ENCODE assay signal across 35 cellular contexts in the genomic region with DNA sequence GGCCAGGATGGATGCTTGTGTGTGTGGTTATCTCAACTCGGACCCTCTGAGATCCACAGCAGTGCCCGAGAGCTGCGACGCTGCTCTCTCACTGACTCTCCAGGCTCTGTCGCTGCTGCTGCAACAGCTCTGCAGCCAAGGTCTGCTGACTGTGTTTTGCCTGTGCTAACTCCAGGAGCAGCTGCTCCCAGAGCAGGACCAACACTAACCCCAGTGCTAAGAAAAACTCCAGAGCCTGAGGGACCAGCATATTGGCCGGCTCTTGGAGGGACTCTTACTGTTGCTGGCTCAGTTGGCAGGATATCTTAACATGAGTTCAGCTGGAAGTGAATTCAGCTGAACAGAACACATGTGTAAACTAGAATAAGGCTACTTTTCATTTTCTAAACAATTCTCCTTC. TPM values are rescaled to one million over a fixed set of nuclear protein-coding genes. Genes with fewer than 3 reads are reported as not detected.
"Had no signal": no experiment of that assay in that cellular context is flagged by ENCODE, and none has a peak within 500 bp of the region (broad histone marks: within the 10 kb centered on the region; RNA-seq: fewer than 3 reads in every experiment).

No MANE protein-coding gene starts in this region.

- H3K36me3 Mint-ChIP-seq: activated naive CD8-positive, alpha-beta T cell had no signal

- H3K4me1 Mint-ChIP-seq: activated B cell treated with CpG ODN at 0.5 μM for 24 hours; activated T-helper 17 cell treated with anti-CD3 and anti-CD28 coated beads, Interleukin-2, amount 50 U/mL, for 72 hours; T-helper 17 cell had no signal

- DNase-seq: activated B cell treated with CpG ODN at 0.5 μM for 24 hours; activated CD4-positive, alpha-beta T cell treated with anti-CD3 and anti-CD28 coated beads for 48 hours; activated CD4-positive, alpha-beta T cell treated with anti-CD3 and anti-CD28 coated beads, Interleukin-2, amount 50 U/mL, for 1 hour; activated CD4-positive, alpha-beta T cell treated with anti-CD3 and anti-CD28 coated beads, Interleukin-2, amount 50 U/mL, for 48 hours; activated CD8-positive, alpha-beta memory T cell treated with anti-CD3 and anti-CD28 coated beads for 24 hours; activated CD8-positive, alpha-beta T cell treated with anti-CD3 and anti-CD28 coated beads for 36 hours; activated effector memory CD4-positive, alpha-beta T cell treated with Interleukin-2 at 50 U/mL for 16 hours; activated gamma-delta T cell treated with Interleukin-2 at 50 U/mL for 16 hours; activated naive CD4-positive, alpha-beta T cell treated with anti-CD3 and anti-CD28 coated beads, Interleukin-2, amount 50 U/mL, for 16 hours; activated naive CD4-positive, alpha-beta T cell treated with Interleukin-2 at 50 U/mL for 16 hours; activated T-cell treated with anti-CD3 and anti-CD28 coated beads, Interleukin-2, amount 50 U/mL, for 4 hours; amniotic stem cell; brain microvascular endothelial cell; caudate nucleus; cortex of kidney; dermis blood vessel endothelial cell; effector CD4-positive, alpha-beta T cell; esophagus squamous epithelium; foreskin fibroblast; heart right ventricle; T-helper 1 cell; T-helper 17 cell; T1000; WERI-Rb-1 had no signal

- H3K4me3 Mint-ChIP-seq: activated B cell treated with CpG ODN at 0.5 μM for 24 hours; activated CD8-positive, alpha-beta T cell treated with anti-CD3 and anti-CD28 coated beads for 36 hours; activated naive CD8-positive, alpha-beta T cell; activated T-cell treated with anti-CD3 and anti-CD28 coated beads, Interleukin-2, amount 50 U/mL, for 4 hours; activated T-helper 17 cell treated with anti-CD3 and anti-CD28 coated beads, Interleukin-2, amount 50 U/mL, for 72 hours; T-helper 17 cell; T-helper 2 cell treated with Interferon-gamma antibody and Interleukin-4, amounts not matched to agents 5 μg/mL and 100 μg/mL, for 36 hours had no signal

- H3K27ac Mint-ChIP-seq: activated B cell treated with CpG ODN at 0.5 μM for 24 hours; activated CD8-positive, alpha-beta T cell treated with anti-CD3 and anti-CD28 coated beads for 36 hours; activated naive CD8-positive, alpha-beta T cell; activated T-helper 17 cell treated with anti-CD3 and anti-CD28 coated beads, Interleukin-2, amount 50 U/mL, for 72 hours; T-helper 17 cell; T-helper 2 cell treated with Interferon-gamma antibody and Interleukin-4, amounts not matched to agents 5 μg/mL and 100 μg/mL, for 36 hours had no signal

- ATAC-seq: activated CD4-positive, CD25-positive, alpha-beta regulatory T cell treated with anti-CD3 and anti-CD28 coated beads, Interleukin-2, amount 50 U/mL, for 24 hours; activated CD8-positive, alpha-beta T cell treated with anti-CD3 and anti-CD28 coated beads for 36 hours; activated T-cell treated with anti-CD3 and anti-CD28 coated beads, Interleukin-2, amount 50 U/mL, for 4 hours; activated T-helper 17 cell treated with anti-CD3 and anti-CD28 coated beads, Interleukin-2, amount 50 U/mL, for 72 hours; T-helper 17 cell had no signal

- H3K9me3 Mint-ChIP-seq: activated B cell treated with CpG ODN at 0.5 μM for 24 hours; activated CD8-positive, alpha-beta T cell treated with anti-CD3 and anti-CD28 coated beads for 36 hours; activated T-cell treated with anti-CD3 and anti-CD28 coated beads, Interleukin-2, amount 50 U/mL, for 4 hours; activated T-helper 17 cell treated with anti-CD3 and anti-CD28 coated beads, Interleukin-2, amount 50 U/mL, for 72 hours; T-helper 2 cell treated with Interferon-gamma antibody and Interleukin-4, amounts not matched to agents 5 μg/mL and 100 μg/mL, for 36 hours had no signal

RNA-seq across cellular contexts. Expression of gene LCE2C, which starts 4.4 kb away (rescaled TPM):
- total RNA-seq: activated B cell treated with CpG ODN at 0.5 μM for 24 hours; activated CD8-positive, alpha-beta T cell treated with anti-CD3 and anti-CD28 coated beads for 36 hours; activated T-cell treated with anti-CD3 and anti-CD28 coated beads, Interleukin-2, amount 50 U/mL, for 4 hours; activated T-helper 17 cell treated with anti-CD3 and anti-CD28 coated beads, Interleukin-2, amount 50 U/mL, for 72 hours; astrocyte; bronchial epithelial cell; chondrocyte; dermis blood vessel endothelial cell; endothelial cell of umbilical vein; esophagus squamous epithelium; frontal cortex; heart right ventricle; T-helper 17 cell had no signal
- polyA plus RNA-seq: adipose tissue, endothelial cell of umbilical vein, esophagus, heart right ventricle had no signal

RNA-seq across cellular contexts. Expression of gene LCE2B, which starts 6.5 kb away (rescaled TPM):
- total RNA-seq: activated B cell treated with CpG ODN at 0.5 μM for 24 hours; activated CD8-positive, alpha-beta T cell treated with anti-CD3 and anti-CD28 coated beads for 36 hours; activated T-cell treated with anti-CD3 and anti-CD28 coated beads, Interleukin-2, amount 50 U/mL, for 4 hours; activated T-helper 17 cell treated with anti-CD3 and anti-CD28 coated beads, Interleukin-2, amount 50 U/mL, for 72 hours; astrocyte; bronchial epithelial cell; chondrocyte; dermis blood vessel endothelial cell; endothelial cell of umbilical vein; esophagus squamous epithelium; frontal cortex; heart right ventricle; T-helper 17 cell had no signal
- polyA plus RNA-seq: adipose tissue, endothelial cell of umbilical vein, esophagus, heart right ventricle had no signal

RNA-seq across cellular contexts. Expression of gene LCE2D, which starts 16.3 kb away (rescaled TPM):
- total RNA-seq: activated B cell treated with CpG ODN at 0.5 μM for 24 hours; activated CD8-positive, alpha-beta T cell treated with anti-CD3 and anti-CD28 coated beads for 36 hours; activated T-cell treated with anti-CD3 and anti-CD28 coated beads, Interleukin-2, amount 50 U/mL, for 4 hours; activated T-helper 17 cell treated with anti-CD3 and anti-CD28 coated beads, Interleukin-2, amount 50 U/mL, for 72 hours; astrocyte; bronchial epithelial cell; chondrocyte; dermis blood vessel endothelial cell; endothelial cell of umbilical vein; esophagus squamous epithelium; frontal cortex; heart right ventricle; T-helper 17 cell had no signal
- polyA plus RNA-seq: adipose tissue, endothelial cell of umbilical vein, esophagus, heart right ventricle had no signal

RNA-seq across cellular contexts. Expression of gene LCE2A, which starts 18.7 kb away (rescaled TPM):
- total RNA-seq: activated B cell treated with CpG ODN at 0.5 μM for 24 hours; activated CD8-positive, alpha-beta T cell treated with anti-CD3 and anti-CD28 coated beads for 36 hours; activated T-cell treated with anti-CD3 and anti-CD28 coated beads, Interleukin-2, amount 50 U/mL, for 4 hours; activated T-helper 17 cell treated with anti-CD3 and anti-CD28 coated beads, Interleukin-2, amount 50 U/mL, for 72 hours; astrocyte; bronchial epithelial cell; chondrocyte; dermis blood vessel endothelial cell; endothelial cell of umbilical vein; esophagus squamous epithelium; frontal cortex; heart right ventricle; T-helper 17 cell had no signal
- polyA plus RNA-seq: adipose tissue, endothelial cell of umbilical vein, esophagus, heart right ventricle had no signal

RNA-seq across cellular contexts. Expression of gene LCE4A, which starts 28.5 kb away (rescaled TPM):
- total RNA-seq: activated B cell treated with CpG ODN at 0.5 μM for 24 hours; activated CD8-positive, alpha-beta T cell treated with anti-CD3 and anti-CD28 coated beads for 36 hours; activated T-cell treated with anti-CD3 and anti-CD28 coated beads, Interleukin-2, amount 50 U/mL, for 4 hours; activated T-helper 17 cell treated with anti-CD3 and anti-CD28 coated beads, Interleukin-2, amount 50 U/mL, for 72 hours; astrocyte; bronchial epithelial cell; chondrocyte; dermis blood vessel endothelial cell; endothelial cell of umbilical vein; esophagus squamous epithelium; frontal cortex; heart right ventricle; T-helper 17 cell had no signal
- polyA plus RNA-seq: adipose tissue, endothelial cell of umbilical vein, esophagus, heart right ventricle had no signal
